ENCODE assay signal across 1 cellular context in genomic region chr4:6946497-6946896, GRCh38.
TF ChIP-seq lines count a peak whose summit lies in the region.

No MANE protein-coding gene starts in this region.

TF ChIP-seq in K562, 482 proteins besides CTCF, POLR2A, EP300 and RAD21:
- TF ChIP-seq PRDM10 (IDR thresholded peaks at IDR 0.05; ENCODE audit: partially characterized antibody): no peak
- TF ChIP-seq BCOR (IDR thresholded peaks at IDR 0.05): peak; percentile 83
- TF ChIP-seq, protein P1, sequence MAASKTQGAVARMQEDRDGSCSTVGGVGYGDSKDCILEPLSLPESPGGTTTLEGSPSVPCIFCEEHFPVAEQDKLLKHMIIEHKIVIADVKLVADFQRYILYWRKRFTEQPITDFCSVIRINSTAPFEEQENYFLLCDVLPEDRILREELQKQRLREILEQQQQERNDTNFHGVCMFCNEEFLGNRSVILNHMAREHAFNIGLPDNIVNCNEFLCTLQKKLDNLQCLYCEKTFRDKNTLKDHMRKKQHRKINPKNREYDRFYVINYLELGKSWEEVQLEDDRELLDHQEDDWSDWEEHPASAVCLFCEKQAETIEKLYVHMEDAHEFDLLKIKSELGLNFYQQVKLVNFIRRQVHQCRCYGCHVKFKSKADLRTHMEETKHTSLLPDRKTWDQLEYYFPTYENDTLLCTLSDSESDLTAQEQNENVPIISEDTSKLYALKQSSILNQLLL (CRISPR knock-in tag; IDR thresholded peaks at IDR 0.05; ENCODE audit: borderline replicate concordance): no peak
- peak; percentile 72; the same call in 1 of the 2 replicates for TF ChIP-seq ADNP (tag; IDR thresholded peaks at IDR 0.05)
- TF ChIP-seq RCOR1 (IDR thresholded peaks at IDR 0.05; ENCODE audit: borderline replicate concordance in 1 of 2, low read depth in 2 of 2, low read length in 2 of 2): 0 out of 4 replicates have a peak, but pooled peaks of 1 of the 2 experiments have one; percentile 19
- peak; percentile 81 for TF ChIP-seq RBM25 (IDR thresholded peaks at IDR 0.05; ENCODE audit: low read depth, low read length, severe bottlenecking)
- TF ChIP-seq KDM1A (IDR thresholded peaks at IDR 0.05): peak in 1 of 2 experiments; percentile 52; a peak in 1 of 4 replicates
- TF ChIP-seq SMC3 (conservative IDR thresholded peaks at IDR 0.05; ENCODE audit: insufficient read depth, low read depth, low read length): no peak
